ENCODE assay signal across 10 cellular contexts in the genomic region with DNA sequence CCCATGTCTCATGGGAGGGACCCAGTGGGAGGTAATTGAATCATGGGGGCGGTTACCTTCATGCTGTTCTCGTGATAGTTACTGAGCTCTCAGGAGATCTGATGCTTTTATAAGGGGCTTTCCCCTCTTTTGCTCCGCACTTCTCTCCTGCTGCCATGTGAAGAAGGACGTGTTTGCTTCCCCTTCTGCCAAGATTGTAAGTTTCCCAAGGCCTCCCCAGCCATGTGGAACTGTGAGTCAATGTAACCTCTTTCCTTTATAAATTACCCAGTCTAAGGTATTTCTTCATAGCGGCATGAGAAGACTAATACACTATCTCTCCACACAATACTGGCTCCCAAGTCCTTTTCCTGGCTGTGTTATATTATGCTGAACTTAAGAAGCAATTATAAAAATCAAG.
DNase-seq lines count a peak whose midpoint lies in the region; ATAC-seq and TF ChIP-seq lines count a peak whose summit lies in the region.
"Had no signal": no experiment of that assay in that cellular context is flagged by ENCODE, and none has a peak within 500 bp of the region (broad histone marks: within the 10 kb centered on the region; RNA-seq: fewer than 3 reads in every experiment).

No MANE protein-coding gene starts in this region.

- peak; percentile 74 for DNase-seq in EL
- DNase-seq in SJCRH30: no peak
- DNase-seq in effector memory CD8-positive, alpha-beta T cell: no peak
- DNase-seq in osteocyte (ENCODE audit: extremely low spot score, unreplicated experiment): no peak
- DNase-seq in KG1 (lab: John Stamatoyannopoulos, UW): no peak
- DNase-seq in Kasumi-1 (lab: John Stamatoyannopoulos, UW): no peak
- DNase-seq in NCI-H748 (lab: John Stamatoyannopoulos, UW; ENCODE audit: unreplicated experiment): no peak
- DNase-seq: NCI-H510A had no signal

- H3K9me3 ChIP-seq in SJCRH30 (replicated peaks): no peaks in the 10 kb centered on the region

- TF ChIP-seq CTCF in osteocyte (IDR thresholded peaks at IDR 0.05): no peak

- H3K27ac Mint-ChIP-seq in effector memory CD8-positive, alpha-beta T cell: peak overlapping the region; percentile 91 to 96
- H3K27ac Mint-ChIP-seq in osteocyte (ENCODE audit: unreplicated experiment): peak overlapping the region; percentile 97

- H3K36me3 ChIP-seq in SJCRH30: peaks cover 3% of the 10 kb centered on the region; the same call in 1 of the 2 replicates
- H3K36me3 ChIP-seq: neural progenitor cell had no signal

- peaks cover 6% of the 10 kb centered on the region for H3K36me3 Mint-ChIP-seq in effector memory CD8-positive, alpha-beta T cell (ENCODE audit: insufficient read depth)
- H3K36me3 Mint-ChIP-seq in osteocyte (ENCODE audit: unreplicated experiment): peaks cover 47% of the 10 kb centered on the region

- H3K4me1 ChIP-seq in SJCRH30: peaks cover 11% of the 10 kb centered on the region

- no peaks in the 10 kb centered on the region for H3K9me3 Mint-ChIP-seq in effector memory CD8-positive, alpha-beta T cell
- H3K9me3 Mint-ChIP-seq in osteocyte (ENCODE audit: unreplicated experiment): no peaks in the 10 kb centered on the region
- H3K9me3 Mint-ChIP-seq: neural progenitor cell had no signal

- no peak for ATAC-seq in effector memory CD8-positive, alpha-beta T cell (replicated peaks)
- no peak for ATAC-seq in HG02642 (IDR thresholded peaks at IDR 0.05; ENCODE audit: poor library complexity, unreplicated experiment)

- no peaks in the 10 kb centered on the region for H3K27me3 Mint-ChIP-seq in effector memory CD8-positive, alpha-beta T cell
- H3K27me3 Mint-ChIP-seq in osteocyte (ENCODE audit: unreplicated experiment): no peaks in the 10 kb centered on the region

- H3K4me3 ChIP-seq in SJCRH30: no peak overlapping the region
- H3K4me3 ChIP-seq: neural progenitor cell had no signal

- H3K4me3 Mint-ChIP-seq in effector memory CD8-positive, alpha-beta T cell: peak overlapping the region; percentile 52 to 60
- H3K4me3 Mint-ChIP-seq in osteocyte (ENCODE audit: unreplicated experiment): no peak overlapping the region
- H3K4me3 Mint-ChIP-seq: neural progenitor cell had no signal

- peaks cover 39 to 66% of the 10 kb centered on the region in 2 donors for H3K4me1 Mint-ChIP-seq in effector memory CD8-positive, alpha-beta T cell (ENCODE audit: low read depth in 2 of 2)
- peaks cover 89% of the 10 kb centered on the region for H3K4me1 Mint-ChIP-seq in osteocyte (ENCODE audit: unreplicated experiment)

- no peaks in the 10 kb centered on the region for H3K27me3 ChIP-seq in SJCRH30
- H3K27me3 ChIP-seq: neural progenitor cell had no signal

- peak overlapping the region; percentile 17 for H3K27ac ChIP-seq in SJCRH30
- H3K27ac ChIP-seq: neural progenitor cell had no signal
